Comparison of ENCODE assay signal across 16 cellular contexts in the genomic region with DNA sequence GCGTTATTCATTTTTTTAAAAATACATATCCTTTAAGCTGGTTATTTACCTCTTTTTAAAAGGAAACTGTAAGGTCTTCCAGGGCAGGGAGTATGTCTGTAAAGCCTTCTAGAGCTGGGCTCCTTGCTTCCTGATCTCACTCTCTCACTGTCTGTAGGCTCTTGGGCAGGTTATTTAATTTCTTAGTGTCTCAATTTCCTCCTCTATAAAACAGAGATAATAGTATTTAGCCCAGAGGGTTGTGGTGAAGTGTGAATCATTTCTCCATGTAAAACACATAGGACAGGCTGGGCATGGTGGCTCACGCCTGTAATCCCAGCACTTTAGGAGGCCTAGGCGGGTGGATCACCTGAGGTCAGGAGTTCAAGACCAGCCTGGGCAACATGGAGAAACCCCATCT. TPM values are rescaled to one million over a fixed set of nuclear protein-coding genes. Genes with fewer than 3 reads are reported as not detected.
DNase-seq lines count a peak whose midpoint lies in the region; ATAC-seq and TF ChIP-seq lines count a peak whose summit lies in the region.
"Had no signal": no experiment of that assay in that cellular context is flagged by ENCODE, and none has a peak within 500 bp of the region (broad histone marks: within the 10 kb centered on the region; RNA-seq: fewer than 3 reads in every experiment).

No MANE protein-coding gene starts in this region.

- H3K4me2 ChIP-seq in PC-3 (ENCODE audit: low read length): no peak overlapping the region
- no peak overlapping the region for H3K4me2 ChIP-seq in osteoblast (ENCODE audit: insufficient read depth, low read length)

- peaks cover 33% of the 10 kb centered on the region for H3K4me1 Mint-ChIP-seq in CD14-positive monocyte
- H3K4me1 Mint-ChIP-seq in T-helper 2 cell treated with Interferon-gamma antibody and Interleukin-4, amounts not matched to agents 5 μg/mL and 100 μg/mL, for 36 hours (ENCODE audit: low read depth): peaks cover 20% of the 10 kb centered on the region
- peaks cover 25% of the 10 kb centered on the region for H3K4me1 Mint-ChIP-seq in activated naive CD4-positive, alpha-beta T cell treated with anti-CD3 and anti-CD28 coated beads for 36 hours (ENCODE audit: low read depth)

- H3K27me3 ChIP-seq in PC-3 (ENCODE audit: low read length): no peaks in the 10 kb centered on the region
- H3K27me3 ChIP-seq in osteoblast (ENCODE audit: insufficient read depth, low read length): no peaks in the 10 kb centered on the region
- H3K27me3 ChIP-seq: BLaER1 had no signal

- POLR2A ChIA-PET in PC-3 (lab: Charles Lee; ENCODE audit: unreplicated experiment): no interaction called here

- no peaks in the 10 kb centered on the region for H3K4me1 ChIP-seq in PC-3 (ENCODE audit: insufficient read depth, low read length)
- no peaks in the 10 kb centered on the region for H3K4me1 ChIP-seq in osteoblast (ENCODE audit: insufficient read depth, low read length)

- no peak overlapping the region for H3K4me3 Mint-ChIP-seq in CD14-positive monocyte
- H3K4me3 Mint-ChIP-seq in T-helper 2 cell treated with Interferon-gamma antibody and Interleukin-4, amounts not matched to agents 5 μg/mL and 100 μg/mL, for 36 hours: no peak overlapping the region
- H3K4me3 Mint-ChIP-seq in activated naive CD4-positive, alpha-beta T cell treated with anti-CD3 and anti-CD28 coated beads for 36 hours: no peak overlapping the region
- H3K4me3 Mint-ChIP-seq: CD4-positive, alpha-beta T cell; CD8-positive, alpha-beta memory T cell; H9 had no signal

- H3K27me3 Mint-ChIP-seq in CD14-positive monocyte (ENCODE audit: low read depth in 3 of 3): no peaks in the 10 kb centered on the region
- H3K27me3 Mint-ChIP-seq in T-helper 2 cell treated with Interferon-gamma antibody and Interleukin-4, amounts not matched to agents 5 μg/mL and 100 μg/mL, for 36 hours (ENCODE audit: low read depth): no peaks in the 10 kb centered on the region
- H3K27me3 Mint-ChIP-seq in activated naive CD4-positive, alpha-beta T cell treated with anti-CD3 and anti-CD28 coated beads for 36 hours (ENCODE audit: low read depth): no peaks in the 10 kb centered on the region
- H3K27me3 Mint-ChIP-seq: B cell; CD4-positive, alpha-beta T cell had no signal

- CTCF ChIA-PET in PC-3 (lab: Charles Lee): interaction anchor here (0.5 to 0.6 kb wide), 2 partner anchors 13 to 154 kb away, joined by 3 to 14 read pairs; no protein-coding TSS in a partner anchor
- CTCF ChIA-PET in activated naive CD4-positive, alpha-beta T cell treated with anti-CD3 and anti-CD28 coated beads for 36 hours (lab: Charles Lee): interaction anchor here (0.6 to 3.6 kb wide), 19 partner anchors 11 to 515 kb away, joined by 3 to 79 read pairs (median 4); partner anchors contain the start of gene CDK17

- peaks cover 0 to 2% of the 10 kb centered on the region in 2 donors for H3K36me3 Mint-ChIP-seq in CD14-positive monocyte
- no peaks in the 10 kb centered on the region for H3K36me3 Mint-ChIP-seq in T-helper 2 cell treated with Interferon-gamma antibody and Interleukin-4, amounts not matched to agents 5 μg/mL and 100 μg/mL, for 36 hours (ENCODE audit: low read depth)
- no peaks in the 10 kb centered on the region for H3K36me3 Mint-ChIP-seq in activated naive CD4-positive, alpha-beta T cell treated with anti-CD3 and anti-CD28 coated beads for 36 hours (ENCODE audit: low read depth)

- TF ChIP-seq CTCF in CD14-positive monocyte (IDR thresholded peaks at IDR 0.05) (no peak), PC-3 (conservative IDR thresholded peaks at IDR 0.05; ENCODE audit: low read depth, low read length) (no peak), osteoblast (IDR thresholded peaks at IDR 0.05; ENCODE audit: extremely low read depth, low read depth, low read length) (no peak)

- peaks cover 0 to 4% (median 0%) of the 10 kb centered on the region in 7 donors for H3K9me3 Mint-ChIP-seq in CD14-positive monocyte
- no peaks in the 10 kb centered on the region for H3K9me3 Mint-ChIP-seq in T-helper 2 cell treated with Interferon-gamma antibody and Interleukin-4, amounts not matched to agents 5 μg/mL and 100 μg/mL, for 36 hours
- H3K9me3 Mint-ChIP-seq in activated naive CD4-positive, alpha-beta T cell treated with anti-CD3 and anti-CD28 coated beads for 36 hours: peaks cover 2% of the 10 kb centered on the region
- H3K9me3 Mint-ChIP-seq: CD4-positive, alpha-beta T cell; H9 had no signal

- intact Hi-C loops in CD14-positive monocyte (cut with micrococcal nuclease) (loop anchor here (5.0 kb wide), 4 partner anchors 61 to 451 kb away; no protein-coding TSS in a partner anchor), PC-3 (cut with micrococcal nuclease) (loop anchor here (5.0 kb wide), 2 partner anchors 71 to 136 kb away; no protein-coding TSS in a partner anchor)
- intact Hi-C loops in activated naive CD4-positive, alpha-beta T cell treated with anti-CD3 and anti-CD28 coated beads for 36 hours (cut with micrococcal nuclease): loop anchor here (5.0 kb wide), 2 partner anchors 136 to 266 kb away; no protein-coding TSS in a partner anchor

- no peak for DNase-seq in CD14-positive monocyte (ENCODE audit: low spot score)
- DNase-seq in PC-3: no peak
- peak; percentile 13 for DNase-seq in osteoblast (ENCODE audit: insufficient read length, low spot score, missing footprints)
- DNase-seq in T-helper 2 cell treated with Interferon-gamma antibody and Interleukin-4, amounts not matched to agents 5 μg/mL and 100 μg/mL, for 36 hours (ENCODE audit: low spot score): no peak
- DNase-seq in ureter (ENCODE audit: low spot score): no peak
- DNase-seq in activated naive CD4-positive, alpha-beta T cell treated with anti-CD3 and anti-CD28 coated beads for 36 hours: no peak

- no TSS peak for BruUV-seq in PC-3 (replicated peaks; lab: Mats Ljungman, UMichigan)

- H3K9me3 ChIP-seq in PC-3 (ENCODE audit: low read length) (no peaks in the 10 kb centered on the region), osteoblast (ENCODE audit: low read depth, low read length) (no peaks in the 10 kb centered on the region)

- H3K36me3 ChIP-seq in PC-3 (ENCODE audit: low read depth, low read length): no peaks in the 10 kb centered on the region
- no peaks in the 10 kb centered on the region for H3K36me3 ChIP-seq in osteoblast (ENCODE audit: insufficient read depth, low read length)
- H3K36me3 ChIP-seq: BLaER1 had no signal

- ATAC-seq in PC-3 (peak; percentile 20), esophagus mucosa (peak; percentile 68)

- H3F3A ChIP-seq in PC-3 (ENCODE audit: low read length, unreplicated experiment): no peaks in the 10 kb centered on the region

- H4K20me1 ChIP-seq in PC-3 (ENCODE audit: low read length) (no peaks in the 10 kb centered on the region), osteoblast (ENCODE audit: insufficient read depth, low read length) (no peaks in the 10 kb centered on the region)
- H4K20me1 ChIP-seq: BLaER1 had no signal

- no peak overlapping the region for H3K9ac ChIP-seq in PC-3 (ENCODE audit: low read length)
- H3K9ac ChIP-seq: BLaER1, GM23248 had no signal

- no peak overlapping the region for H3K27ac ChIP-seq in PC-3 (ENCODE audit: low read length)
- H3K27ac ChIP-seq in osteoblast (ENCODE audit: low read depth, low read length): no peak overlapping the region
- H3K27ac ChIP-seq: 22Rv1, C4-2B, GM23248 had no signal

- H3K4me3 ChIP-seq in PC-3 (ENCODE audit: low read length) (no peak overlapping the region), osteoblast (ENCODE audit: insufficient read depth, low read length) (no peak overlapping the region)
- H3K4me3 ChIP-seq: BLaER1, GM12878, GM23248 had no signal

- H3K27ac Mint-ChIP-seq in CD14-positive monocyte: peak overlapping the region in 4 of 7 donors; percentile 35 to 75 (median 62)
- H3K27ac Mint-ChIP-seq in T-helper 2 cell treated with Interferon-gamma antibody and Interleukin-4, amounts not matched to agents 5 μg/mL and 100 μg/mL, for 36 hours: no peak overlapping the region
- no peak overlapping the region for H3K27ac Mint-ChIP-seq in activated naive CD4-positive, alpha-beta T cell treated with anti-CD3 and anti-CD28 coated beads for 36 hours
- H3K27ac Mint-ChIP-seq: CD4-positive, alpha-beta T cell; H9 had no signal

- H2AFZ ChIP-seq in PC-3 (ENCODE audit: low read length): no peak overlapping the region
- no peak overlapping the region for H2AFZ ChIP-seq in osteoblast (ENCODE audit: low read length)

- H3K9me2 ChIP-seq in PC-3 (replicated peaks; ENCODE audit: low read length): no peaks in the 10 kb centered on the region

- H3K79me2 ChIP-seq in PC-3 (ENCODE audit: low read length) (no peaks in the 10 kb centered on the region), osteoblast (ENCODE audit: insufficient read depth, low read length) (no peaks in the 10 kb centered on the region)

RNA-seq across cellular contexts. Expression of gene LTA4H, which starts 25.9 kb away (rescaled TPM):
- polyA plus RNA-seq in CD14-positive monocyte: 100 to 1,000 TPM; 647 to 963 TPM
- 53.5 and 58.4 TPM in 2 replicates for total RNA-seq in PC-3 (2014; rRNA removed)
- total RNA-seq in esophagus mucosa: 137 TPM
- total RNA-seq in osteoblast: 73.8 and 83.4 TPM in 2 replicates
- 64.0 TPM for total RNA-seq in ureter
- total RNA-seq in activated naive CD4-positive, alpha-beta T cell treated with anti-CD3 and anti-CD28 coated beads for 36 hours: 100 to 1,000 TPM; 125 TPM

Comparison
In these comparisons a context has a peak if more than half of its experiments do, and no peak if none do; other contexts are left out.
1. H3K27ac Mint-ChIP-seq: peak in CD14-positive monocyte (4 of 7); none in T-helper 2 cell treated with Interferon-gamma antibody and Interleukin-4, amounts not matched to agents 5 μg/mL and 100 μg/mL, for 36 hours (single experiment) and activated naive CD4-positive, alpha-beta T cell treated with anti-CD3 and anti-CD28 coated beads for 36 hours (single experiment).